Comparison of ENCODE assay signal across 31 cellular contexts in genomic region chr7:12827219-12827821, GRCh38.
DNase-seq lines count a peak whose midpoint lies in the region; ATAC-seq, FAIRE-seq and TF ChIP-seq lines count a peak whose summit lies in the region.
"Had no signal": no experiment of that assay in that cellular context is flagged by ENCODE, and none has a peak within 500 bp of the region (broad histone marks: within the 10 kb centered on the region; RNA-seq: fewer than 3 reads in every experiment).

No MANE protein-coding gene starts in this region.

- H3K4me1 ChIP-seq in GM23248 (ENCODE audit: insufficient read depth): no peaks in the 10 kb centered on the region
- H3K4me1 ChIP-seq: BE2C, left lung, tibial nerve had no signal

- H2AFZ ChIP-seq in GM23248: no peak overlapping the region

- H3K4me2 ChIP-seq in GM23248 (ENCODE audit: unreplicated experiment): no peak overlapping the region

- in situ Hi-C loops in GM23248 (cut with MboI) (no loop called here), astrocyte of the cerebellum (cut with HindIII; ENCODE audit: low sequenced_read_pairs) (no loop called here)

- ATAC-seq in GM19351 (IDR thresholded peaks at IDR 0.05; ENCODE audit: unreplicated experiment): no peak
- no peak for ATAC-seq in GM21576 (IDR thresholded peaks at IDR 0.05; ENCODE audit: unreplicated experiment)
- ATAC-seq: activated CD8-positive, alpha-beta memory T cell treated with anti-CD3 and anti-CD28 coated beads, Interleukin-2, amount 10 ng/mL, durations not matched to agents 7 days and 5 days had no signal

- no peak overlapping the region for H3K9ac ChIP-seq in GM23248

- no peaks in the 10 kb centered on the region for H3K79me2 ChIP-seq in GM23248 (ENCODE audit: insufficient read depth)

- DNase-seq in GM23248 (peak; percentile 2), astrocyte of the cerebellum (ENCODE audit: low read depth) (peak; percentile 63), epithelial cell of prostate (ENCODE audit: low read depth, low spot score) (peak; percentile 51), urothelium cell line (ENCODE audit: low spot score) (no peak)
- DNase-seq in activated CD8-positive, alpha-beta memory T cell treated with anti-CD3 and anti-CD28 coated beads for 24 hours: no peak
- DNase-seq: ACHN; activated B cell treated with CpG ODN at 0.5 μM for 24 hours; activated CD4-positive, alpha-beta T cell treated with anti-CD3 and anti-CD28 coated beads, Interleukin-2, amount 50 U/mL, for 1 hour; activated CD8-positive, alpha-beta memory T cell treated with anti-CD3 and anti-CD28 coated beads, Interleukin-2, amount 10 ng/mL, durations not matched to agents 7 days and 5 days; activated naive CD4-positive, alpha-beta T cell treated with Interleukin-2 at 50 U/mL for 16 hours; activated T-cell treated with anti-CD3 and anti-CD28 coated beads, Interleukin-2, amount 50 U/mL, for 48 hours; amniotic stem cell; BE2C; cerebellar nuclear complex; DMS53; erythroblast; foreskin melanocyte; H9; hippocampal formation; left lung; naive B cell; NCI-H1105; NCI-H526; stimulated activated CD4-positive, alpha-beta T cell treated with anti-CD3 and anti-CD28 coated beads, Interleukin-2, amount 100 ng/mL, for 24 hours; SW 1271; T1000 had no signal

- H3F3A ChIP-seq in GM23248 (ENCODE audit: insufficient read depth): no peaks in the 10 kb centered on the region

- H3K36me3 ChIP-seq in GM23248 (ENCODE audit: low read depth): no peaks in the 10 kb centered on the region
- H3K36me3 ChIP-seq: BE2C, left lung, tibial nerve had no signal

- FAIRE-seq in islet of Langerhans (lab: Jason Lieb, UNC): peak; percentile 21
- no peak for FAIRE-seq in urothelium cell line (lab: Jason Lieb, UNC)
- FAIRE-seq: G401.6 had no signal

- H3K27ac ChIP-seq in GM23248: no peak overlapping the region
- peak overlapping the region; percentile 53 for H3K27ac ChIP-seq in epithelial cell of prostate
- H3K27ac ChIP-seq: left lung, tibial nerve had no signal

- H3K9me2 ChIP-seq in GM23248 (ENCODE audit: insufficient read depth): no peaks in the 10 kb centered on the region

- 71 to 75% methylated on average over 4 of the region's 4 CpGs for WGBS in GM23248 (ENCODE audit: low coverage in 1 of 2, low lambda C conversion rate in 2 of 2, missing lambda C conversion rate in 2 of 2), 2 experiments

- no peaks in the 10 kb centered on the region for H3K9me3 ChIP-seq in GM23248 (ENCODE audit: low read depth)
- H3K9me3 ChIP-seq: BE2C, left lung, tibial nerve had no signal

- no peaks in the 10 kb centered on the region for H3K27me3 ChIP-seq in GM23248 (replicated peaks; ENCODE audit: insufficient read depth)
- H3K27me3 ChIP-seq: BE2C, left lung, tibial nerve had no signal

- no peak for TF ChIP-seq CTCF in astrocyte of the cerebellum (IDR thresholded peaks at IDR 0.05; ENCODE audit: low read depth, low read length, missing control alignments)

- H4K20me1 ChIP-seq in GM23248 (ENCODE audit: insufficient read depth): no peaks in the 10 kb centered on the region

- H3K4me3 ChIP-seq in GM23248: no peak overlapping the region
- no peak overlapping the region for H3K4me3 ChIP-seq in astrocyte of the cerebellum (ENCODE audit: low read depth, low read length)
- H3K4me3 ChIP-seq: left lung, tibial nerve had no signal

Comparison
In these comparisons a context has a peak if more than half of its experiments do, and no peak if none do; other contexts are left out.
1. DNase-seq: peak in GM23248 (single experiment), astrocyte of the cerebellum (single experiment) and epithelial cell of prostate (single experiment); none in activated CD8-positive, alpha-beta memory T cell treated with anti-CD3 and anti-CD28 coated beads for 24 hours (single experiment) and urothelium cell line (single experiment).